In the genomic region with DNA sequence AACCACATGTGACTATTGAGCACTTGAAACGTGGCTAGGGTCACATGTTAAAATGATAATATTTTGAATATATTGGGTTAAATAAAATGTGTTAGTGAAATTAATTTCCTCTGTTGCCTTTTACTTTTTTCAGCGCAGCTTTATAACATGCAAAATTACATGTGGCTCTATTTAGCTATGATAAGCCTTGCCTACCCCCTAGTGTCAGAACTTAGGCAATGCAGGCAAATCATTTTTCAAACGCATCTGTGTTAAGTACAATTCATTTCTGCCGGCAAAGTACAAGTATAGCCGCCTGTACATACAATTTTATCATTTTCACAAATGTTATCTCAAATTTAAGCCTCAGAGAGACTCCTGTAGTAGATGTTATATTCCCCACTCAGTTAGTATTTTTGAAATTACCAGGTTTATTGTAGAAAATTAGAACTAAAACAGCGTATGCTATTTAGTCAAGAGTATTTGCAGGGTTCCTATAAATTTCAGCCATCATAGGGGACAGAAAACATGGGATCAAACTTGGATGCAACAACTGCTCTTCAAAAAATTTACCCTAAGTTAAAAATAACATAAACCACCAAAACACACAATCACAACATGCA, we compare ENCODE assay signal across 8 cellular contexts.
DNase-seq lines count a peak whose midpoint lies in the region; ATAC-seq and TF ChIP-seq lines count a peak whose summit lies in the region.

No MANE protein-coding gene starts in this region.

- peak; percentile 82 for TF ChIP-seq CTCF in astrocyte of the cerebellum (IDR thresholded peaks at IDR 0.05; ENCODE audit: low read depth, low read length, missing control alignments)

- ATAC-seq in GM19467 (IDR thresholded peaks at IDR 0.05; ENCODE audit: unreplicated experiment) (peak; percentile 89), HG03520 (IDR thresholded peaks at IDR 0.05; ENCODE audit: unreplicated experiment) (peak; percentile 88)

- DNase-seq in NCI-H2107 treated with DMSO at 0.1 percent for 48 hours (lab: John Stamatoyannopoulos, UW; ENCODE audit: unreplicated experiment) (peak; percentile 5), NCI-H2107 (lab: John Stamatoyannopoulos, UW) (no peak), NCI-H82 (lab: John Stamatoyannopoulos, UW) (peak; percentile 81), astrocyte of the cerebellum (ENCODE audit: low read depth) (peak; percentile 62), iPS-NIHi11 (ENCODE audit: low spot score) (peak; percentile 29)
- DNase-seq in stimulated activated CD4-positive, alpha-beta T cell treated with anti-CD3 and anti-CD28 coated beads, Interleukin-2, amount 100 ng/mL, for 4 hours (ENCODE audit: low read depth): peak; percentile 10

- no peak overlapping the region for H3K4me3 ChIP-seq in astrocyte of the cerebellum (ENCODE audit: low read depth, low read length)

- in situ Hi-C loops in astrocyte of the cerebellum (cut with HindIII; ENCODE audit: low sequenced_read_pairs): no loop called here
